ENCODE assay signal across 15 cellular contexts in the genomic region with DNA sequence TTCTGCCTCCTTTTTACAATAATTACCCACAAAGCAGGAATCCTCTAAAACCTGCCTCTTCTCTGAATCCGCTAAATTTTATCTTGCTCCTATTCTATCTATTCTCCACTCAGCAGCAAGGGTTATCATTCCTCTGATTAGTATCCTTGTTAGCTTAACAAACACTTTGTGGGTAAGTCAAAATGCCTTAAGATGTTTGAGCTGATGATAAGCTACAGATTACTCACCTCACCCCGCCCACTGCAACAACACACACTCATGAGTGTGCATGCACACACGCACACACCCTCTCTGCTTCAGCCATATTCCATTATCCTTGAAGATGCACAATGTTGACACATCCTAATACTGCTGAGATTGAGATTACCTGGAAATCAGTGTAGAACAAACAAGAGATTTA.
"Had no signal": no experiment of that assay in that cellular context is flagged by ENCODE, and none has a peak within 500 bp of the region (broad histone marks: within the 10 kb centered on the region; RNA-seq: fewer than 3 reads in every experiment).

No MANE protein-coding gene starts in this region.

- H3K27me3 ChIP-seq: right lobe of liver, suprapubic skin had no signal

- H3K9me3 ChIP-seq: prostate gland, right lobe of liver, suprapubic skin had no signal

- DNase-seq: activated CD4-positive, alpha-beta T cell treated with anti-CD3 and anti-CD28 coated beads, Interleukin-2, amount 50 U/mL, for 4 hours; activated CD4-positive, CD25-positive, alpha-beta regulatory T cell; activated effector memory CD4-positive, alpha-beta T cell treated with Interleukin-2 at 50 U/mL for 16 hours; activated T-cell treated with anti-CD3 and anti-CD28 coated beads, Interleukin-2, amount 50 U/mL, for 1 hour; amygdala; immature natural killer cell; right lobe of liver; stimulated activated CD4-positive, alpha-beta T cell treated with anti-CD3 and anti-CD28 coated beads, Interleukin-2, amount 100 ng/mL, for 48 hours; stimulated activated naive CD8-positive, alpha-beta T cell treated with anti-CD3 and anti-CD28 coated beads, Interleukin-15, Interleukin-2, amounts not matched to agents 100 U/mL and 50 U/mL, for 24 hours; T-helper 17 cell had no signal

- H3K27ac ChIP-seq: prostate gland, right lobe of liver, suprapubic skin had no signal

- H3K4me1 ChIP-seq: prostate gland had no signal

- H3K36me3 ChIP-seq: prostate gland, right lobe of liver, suprapubic skin had no signal

- H3K4me3 ChIP-seq: prostate gland, right lobe of liver, suprapubic skin had no signal

- FAIRE-seq: endometrium had no signal

- ATAC-seq: activated naive CD4-positive, alpha-beta T cell treated with anti-CD3 and anti-CD28 coated beads, Interleukin-2, amount 50 U/mL, for 72 hours; left lobe of liver; right lobe of liver; stimulated activated naive CD8-positive, alpha-beta T cell treated with anti-CD3 and anti-CD28 coated beads, Interleukin-15, Interleukin-2, amounts not matched to agents 100 U/mL and 50 U/mL, for 24 hours; T-helper 17 cell had no signal
